In genomic region chr1:171084091-171084490, GRCh38 we compare ENCODE assay signal across 21 cellular contexts. TPM values are rescaled to one million over a fixed set of nuclear protein-coding genes. Genes with fewer than 3 reads are reported as not detected.
"Had no signal": no experiment of that assay in that cellular context is flagged by ENCODE, and none has a peak within 500 bp of the region (broad histone marks: within the 10 kb centered on the region; RNA-seq: fewer than 3 reads in every experiment).

No MANE protein-coding gene starts in this region.

- ATAC-seq: activated CD8-positive, alpha-beta T cell treated with anti-CD3 and anti-CD28 coated beads, Interleukin-2, amount 10 ng/mL, durations not matched to agents 7 days and 5 days; naive thymus-derived CD4-positive, alpha-beta T cell had no signal

- DNase-seq: activated CD4-positive, alpha-beta T cell treated with anti-CD3 and anti-CD28 coated beads, Interleukin-2, amount 10 ng/mL, durations not matched to agents 24 days and 14 days; activated CD8-positive, alpha-beta T cell treated with anti-CD3 and anti-CD28 coated beads, Interleukin-2, amount 10 ng/mL, durations not matched to agents 7 days and 5 days; activated naive CD4-positive, alpha-beta T cell treated with Interleukin-2 at 50 U/mL for 16 hours; activated naive CD8-positive, alpha-beta T cell treated with anti-CD3 and anti-CD28 coated beads, Interleukin-2, amount 10 ng/mL, durations not matched to agents 7 days and 5 days; activated T-cell treated with anti-CD3 and anti-CD28 coated beads, Interleukin-2, amount 50 U/mL, for 24 hours; amygdala; central memory CD4-positive, alpha-beta T cell; dorsolateral prefrontal cortex; hypothalamus; mesenchymal stem cell; naive thymus-derived CD4-positive, alpha-beta T cell; ovary; stimulated activated CD4-positive, alpha-beta T cell treated with anti-CD3 and anti-CD28 coated beads, Interleukin-12 subunit alpha, Interleukin-12 subunit beta, amount 100 ng/mL, for 4 hours; stimulated activated CD4-positive, alpha-beta T cell treated with anti-CD3 and anti-CD28 coated beads, Interleukin-1b, Interleukin-23, amount 100 ng/mL, for 48 hours; stimulated activated CD8-positive, alpha-beta memory T cell treated with anti-CD3 and anti-CD28 coated beads, Interleukin-4, amount 100 ng/mL, for 48 hours; stimulated activated naive CD4-positive, alpha-beta T cell; upper lobe of right lung had no signal

- FAIRE-seq: colon, keratinocyte had no signal

- H3K4me3 ChIP-seq: dorsolateral prefrontal cortex, ovary, upper lobe of right lung had no signal

RNA-seq across cellular contexts. Expression of gene FMO3, which starts 6.6 kb away (rescaled TPM):
- total RNA-seq: activated CD4-positive, alpha-beta T cell treated with anti-CD3 and anti-CD28 coated beads, Interleukin-2, amount 10 ng/mL, durations not matched to agents 24 days and 14 days; activated CD8-positive, alpha-beta T cell treated with anti-CD3 and anti-CD28 coated beads, Interleukin-2, amount 10 ng/mL, durations not matched to agents 7 days and 5 days; activated naive CD8-positive, alpha-beta T cell treated with anti-CD3 and anti-CD28 coated beads, Interleukin-2, amount 10 ng/mL, durations not matched to agents 7 days and 5 days; activated T-helper 2 cell treated with anti-CD3 and anti-CD28 coated beads, Interferon-gamma antibody, Interleukin-2, Interleukin-4, amounts not matched to agents 10 μg/mL and 5 μg/mL and 100 μg/mL, durations not matched to agents 14 hours and 24 hours and 36 hours; glomerular endothelial cell; naive thymus-derived CD4-positive, alpha-beta T cell had no signal
